8 cellular contexts compared by ENCODE assay signal in genomic region chr14:75982724-75983358, GRCh38. TPM values are rescaled to one million over a fixed set of nuclear protein-coding genes. Genes with fewer than 3 reads are reported as not detected.
DNase-seq lines count a peak whose midpoint lies in the region; ATAC-seq and TF ChIP-seq lines count a peak whose summit lies in the region.

No MANE protein-coding gene starts in this region.

- ATAC-seq in GM21528 (IDR thresholded peaks at IDR 0.05; ENCODE audit: low FRiP score, unreplicated experiment) (peak; percentile 11), lower lobe of right lung (peak; percentile 46 to 54)

- CTCF ChIA-PET in CD4-positive, alpha-beta memory T cell (lab: Charles Lee; ENCODE audit: partially characterized antibody) = interaction anchor here (0.6 to 10.7 kb wide), 24 partner anchors 9 to 408 kb away, joined by 3 to 181 read pairs (median 4); partner anchors contain the start of gene FLVCR2

- no peaks in the 10 kb centered on the region for H3K27me3 Mint-ChIP-seq in CD4-positive, alpha-beta memory T cell
- no peaks in the 10 kb centered on the region for H3K27me3 Mint-ChIP-seq in chondrocyte (ENCODE audit: low read depth)

- H3K9me3 Mint-ChIP-seq in CD4-positive, alpha-beta memory T cell = peaks cover 0 to 3% (median 0%) of the 10 kb centered on the region in 8 donors
- no peaks in the 10 kb centered on the region for H3K9me3 Mint-ChIP-seq in chondrocyte (ENCODE audit: low read depth)

- peaks cover 27 to 66% (median 50%) of the 10 kb centered on the region in 4 donors for H3K4me1 Mint-ChIP-seq in CD4-positive, alpha-beta memory T cell
- peaks cover 61% of the 10 kb centered on the region for H3K4me1 Mint-ChIP-seq in chondrocyte (ENCODE audit: low read depth)

- TF ChIP-seq CTCF in chondrocyte (IDR thresholded peaks at IDR 0.05) (peak; percentile 7), lower lobe of right lung (IDR thresholded peaks at IDR 0.05) (no peak)

- peak overlapping the region; percentile 56 to 88 (median 86) for H3K27ac Mint-ChIP-seq in CD4-positive, alpha-beta memory T cell
- peak overlapping the region; percentile 84 for H3K27ac Mint-ChIP-seq in chondrocyte (ENCODE audit: unreplicated experiment)

- peaks cover 44% of the 10 kb centered on the region for H3K4me1 ChIP-seq in CD4-positive, alpha-beta memory T cell (ENCODE audit: insufficient read depth, low read length)
- H3K4me1 ChIP-seq in NT2/D1 (ENCODE audit: insufficient read depth, insufficient read length) (peaks cover 8% of the 10 kb centered on the region), lower lobe of right lung (peaks cover 63% of the 10 kb centered on the region)

- intact Hi-C loops in CD4-positive, alpha-beta memory T cell (cut with micrococcal nuclease) = loop anchor here (10.0 kb wide), 2 partner anchors 188 to 1112 kb away; partner anchors contain the start of gene CIPC
- intact Hi-C loops in lower lobe of right lung (cut with DNase I) = loop anchor here (5.0 kb wide), 1 partner anchor 276 kb away; no protein-coding TSS in a partner anchor

- H3K9ac ChIP-seq in NT2/D1 (ENCODE audit: insufficient read length, low read depth) = peak overlapping the region; percentile 17

- peak overlapping the region in 1 of 2 donors; percentile 46 for H3K4me3 ChIP-seq in CD4-positive, alpha-beta memory T cell (ENCODE audit: low read length in 2 of 2)
- H3K4me3 ChIP-seq in NT2/D1 (ENCODE audit: insufficient read length, low read depth) (peak overlapping the region; percentile 51), lower lobe of right lung (peak overlapping the region; percentile 75)

- H3K9me3 ChIP-seq in CD4-positive, alpha-beta memory T cell (ENCODE audit: control insufficient read depth in 1 of 2, low read length in 2 of 2) = no peaks in the 10 kb centered on the region
- H3K9me3 ChIP-seq in NT2/D1 (ENCODE audit: insufficient read depth, low read length) = no peaks in the 10 kb centered on the region
- no peaks in the 10 kb centered on the region for H3K9me3 ChIP-seq in lower lobe of right lung

- H3K36me3 Mint-ChIP-seq in CD4-positive, alpha-beta memory T cell = peaks cover 0 to 9% of the 10 kb centered on the region in 2 donors
- H3K36me3 Mint-ChIP-seq in chondrocyte (ENCODE audit: low read depth) = peaks cover 4% of the 10 kb centered on the region

- no peaks in the 10 kb centered on the region for H3K36me3 ChIP-seq in CD4-positive, alpha-beta memory T cell (ENCODE audit: insufficient read depth, low read length)
- H3K36me3 ChIP-seq in NT2/D1 (ENCODE audit: insufficient read depth, insufficient read length, low read length) (no peaks in the 10 kb centered on the region), lower lobe of right lung (no peaks in the 10 kb centered on the region)

- no peaks in the 10 kb centered on the region for H3K27me3 ChIP-seq in CD4-positive, alpha-beta memory T cell (ENCODE audit: insufficient read depth, low read length)
- H3K27me3 ChIP-seq in NT2/D1 (ENCODE audit: insufficient read depth, insufficient read length) (peaks cover 28% of the 10 kb centered on the region), lower lobe of right lung (ENCODE audit: low read depth) (no peaks in the 10 kb centered on the region)

- no peak for DNase-seq in CD4-positive, alpha-beta memory T cell
- DNase-seq in NT2/D1 (ENCODE audit: low read depth, low spot score) = no peak
- DNase-seq in chondrocyte (ENCODE audit: low spot score) = no peak
- peak; percentile 69 for DNase-seq in lower lobe of right lung
- DNase-seq in superior temporal gyrus (ENCODE audit: extremely low spot score) = peak; percentile 43
- DNase-seq in islet precursor cell = no peak
- no peak for DNase-seq in DMS153 treated with DMSO at 0.1 percent for 48 hours (lab: John Stamatoyannopoulos, UW; ENCODE audit: unreplicated experiment)

- H3K27ac ChIP-seq in CD4-positive, alpha-beta memory T cell (ENCODE audit: low read depth, low read length) = no peak overlapping the region
- H3K27ac ChIP-seq in lower lobe of right lung = peak overlapping the region; percentile 94

- POLR2A ChIA-PET in CD4-positive, alpha-beta memory T cell (lab: Charles Lee; ENCODE audit: partially characterized antibody) = interaction anchor here (0.8 to 2.1 kb wide), 6 partner anchors 16 to 830 kb away, joined by 3 to 13 read pairs (median 5); partner anchors contain the start of genes ANGEL1, ERG28 and TTLL5

- H3K4me3 Mint-ChIP-seq in CD4-positive, alpha-beta memory T cell = peak overlapping the region; percentile 70 to 92 (median 78)
- peak overlapping the region; percentile 80 for H3K4me3 Mint-ChIP-seq in chondrocyte (ENCODE audit: unreplicated experiment)

RNA-seq across cellular contexts. Expression of gene TGFB3, which starts 1.0 kb away (rescaled TPM):
- total RNA-seq in CD4-positive, alpha-beta memory T cell = 1 to 10 TPM; 6.4 to 7.2 TPM
- polyA plus RNA-seq in CD4-positive, alpha-beta memory T cell = under 1 TPM in 1 of 2 donors, not detected in 1; 0.29 TPM
- 200 to 223 TPM (median 222 TPM) in 3 replicates for total RNA-seq in chondrocyte
- 15.7 TPM for total RNA-seq in lower lobe of right lung

RNA-seq across cellular contexts. Expression of gene IFT43, which starts 2.7 kb away (rescaled TPM):
- 10 to 100 TPM; 11.6 to 13.4 TPM for total RNA-seq in CD4-positive, alpha-beta memory T cell
- polyA plus RNA-seq in CD4-positive, alpha-beta memory T cell = 10 to 100 TPM; 10.5 to 30.7 TPM
- total RNA-seq in chondrocyte (25.0 to 28.6 TPM (median 28.2 TPM) in 3 replicates), lower lobe of right lung (21.9 TPM)

Comparison
In these comparisons a context has a peak if more than half of its experiments do, and no peak if none do; other contexts are left out.
1. DNase-seq: peak in lower lobe of right lung (single experiment) and superior temporal gyrus (single experiment); none in CD4-positive, alpha-beta memory T cell (0 of 5), NT2/D1 (single experiment), chondrocyte (single experiment), islet precursor cell (single experiment) and DMS153 treated with DMSO at 0.1 percent for 48 hours (single experiment).
2. RNA of gene TGFB3, which starts 1.0 kb away (total RNA-seq): 200 to 223 TPM in chondrocyte; 15.7 TPM in lower lobe of right lung (single experiment) and 6.4 to 7.2 TPM in CD4-positive, alpha-beta memory T cell; every median in the first group is over 10 times any median in the second.